19 cellular contexts compared by ENCODE assay signal in genomic region chr14:32430326-32430725, GRCh38.
DNase-seq lines count a peak whose midpoint lies in the region; ATAC-seq and TF ChIP-seq lines count a peak whose summit lies in the region.
"Had no signal": no experiment of that assay in that cellular context is flagged by ENCODE, and none has a peak within 500 bp of the region (broad histone marks: within the 10 kb centered on the region; RNA-seq: fewer than 3 reads in every experiment).

No MANE protein-coding gene starts in this region.

- H3K9me3 Mint-ChIP-seq in HFFc6 (no peaks in the 10 kb centered on the region), endodermal cell (no peaks in the 10 kb centered on the region)
- H3K9me3 Mint-ChIP-seq: central memory CD8-positive, alpha-beta T cell; nephron progenitor cell had no signal

- no peak for ATAC-seq in GM19035 (IDR thresholded peaks at IDR 0.05; ENCODE audit: unreplicated experiment)
- ATAC-seq: activated CD8-positive, alpha-beta T cell treated with anti-CD3 and anti-CD28 coated beads, Interleukin-2, amount 10 ng/mL, durations not matched to agents 7 days and 5 days; left lobe of liver had no signal

- H3K36me3 Mint-ChIP-seq in HFFc6 (ENCODE audit: low read depth), result no peaks in the 10 kb centered on the region
- H3K36me3 Mint-ChIP-seq in endodermal cell (ENCODE audit: low read depth), result no peaks in the 10 kb centered on the region

- no peak overlapping the region for H3K4me3 Mint-ChIP-seq in HFFc6
- no peak overlapping the region for H3K4me3 Mint-ChIP-seq in endodermal cell
- H3K4me3 Mint-ChIP-seq: activated CD8-positive, alpha-beta T cell treated with anti-CD3 and anti-CD28 coated beads, Interleukin-2, amount 10 ng/mL, durations not matched to agents 7 days and 5 days; central memory CD8-positive, alpha-beta T cell; nephron progenitor cell had no signal

- DNase-seq in Caki2 (ENCODE audit: low read depth) (peak; percentile 67), RPMI7951 (ENCODE audit: low read depth) (peak; percentile 69), caudate nucleus (lab: John Stamatoyannopoulos, UW) (no peak), mesendoderm (no peak), HFFc6 (no peak), HPDE6-E6E7 (ENCODE audit: extremely low spot score) (no peak), endodermal cell (no peak)
- DNase-seq: activated CD8-positive, alpha-beta T cell treated with anti-CD3 and anti-CD28 coated beads, Interleukin-2, amount 10 ng/mL, durations not matched to agents 7 days and 5 days; activated effector memory CD4-positive, alpha-beta T cell treated with anti-CD3 and anti-CD28 coated beads, Interleukin-2, amount 50 U/mL, for 16 hours; Karpas-422; NCI-H187; NCI-H748 treated with DMSO at 0.1 percent for 48 hours; nephron progenitor cell; SHP77; testis had no signal

- H3K56ac ChIP-seq in mesendoderm (ENCODE audit: low read length), result no peak overlapping the region

- no peaks in the 10 kb centered on the region for H3K79me1 ChIP-seq in mesendoderm (ENCODE audit: low read length)

- H3K4me2 ChIP-seq in mesendoderm (ENCODE audit: low read length), result no peak overlapping the region
- H3K4me2 ChIP-seq: hepatocyte had no signal

- H3K27ac Mint-ChIP-seq in HFFc6, result no peak overlapping the region
- H3K27ac Mint-ChIP-seq in endodermal cell, result no peak overlapping the region
- H3K27ac Mint-ChIP-seq: activated CD8-positive, alpha-beta T cell treated with anti-CD3 and anti-CD28 coated beads, Interleukin-2, amount 10 ng/mL, durations not matched to agents 7 days and 5 days; nephron progenitor cell had no signal

- H3K4me1 ChIP-seq in mesendoderm (ENCODE audit: control insufficient read depth, low read depth, low read length) (peaks cover 15% of the 10 kb centered on the region), endodermal cell (ENCODE audit: control insufficient read depth, insufficient read depth, low read length) (peaks cover 25% of the 10 kb centered on the region)

- no peaks in the 10 kb centered on the region for H3K79me2 ChIP-seq in mesendoderm (ENCODE audit: control insufficient read depth, insufficient read depth, low read length)
- H3K79me2 ChIP-seq: hepatocyte had no signal

- H3K27me3 ChIP-seq in mesendoderm (ENCODE audit: insufficient read depth, low read length, poor library complexity), result no peaks in the 10 kb centered on the region
- peaks cover 38% of the 10 kb centered on the region for H3K27me3 ChIP-seq in endodermal cell (ENCODE audit: control insufficient read depth, insufficient read depth, low read length, poor library complexity, severe bottlenecking)
- H3K27me3 ChIP-seq: hepatocyte, testis had no signal

- H3K23ac ChIP-seq in mesendoderm (ENCODE audit: low read length), result peak overlapping the region; percentile 69

- no CpG with 5 or more reads among the region's 4 CpGs for WGBS in mesendoderm (ENCODE audit: extremely low coverage, insufficient coverage, low lambda C conversion rate)
- 92 to 98% methylated on average over 3 to 4 of the region's 4 CpGs for WGBS in endodermal cell (ENCODE audit: insufficient coverage in 1 of 2, insufficient read length in 1 of 2), 2 experiments

- no peak overlapping the region for H4K5ac ChIP-seq in mesendoderm (ENCODE audit: low read length)

- H3K4me3 ChIP-seq in mesendoderm (ENCODE audit: low read length) (no peak overlapping the region), endodermal cell (ENCODE audit: low read length) (no peak overlapping the region)
- H3K4me3 ChIP-seq: hepatocyte, testis had no signal

- H3K9me3 ChIP-seq in endodermal cell (ENCODE audit: control insufficient read depth, low read length), result no peaks in the 10 kb centered on the region
- H3K9me3 ChIP-seq: testis had no signal

- no peak overlapping the region for H2AK5ac ChIP-seq in mesendoderm (ENCODE audit: low read length)

- H3K9ac ChIP-seq in mesendoderm (ENCODE audit: low read length), result no peak overlapping the region
- no peak overlapping the region for H3K9ac ChIP-seq in endodermal cell (ENCODE audit: extremely low read depth, low read length, poor library complexity, severe bottlenecking)

- no peak overlapping the region for H3K4ac ChIP-seq in mesendoderm (ENCODE audit: low read depth, low read length)

- H3K4me1 Mint-ChIP-seq in HFFc6 (ENCODE audit: low read depth), result peaks cover 31% of the 10 kb centered on the region
- peaks cover 60% of the 10 kb centered on the region for H3K4me1 Mint-ChIP-seq in endodermal cell
- H3K4me1 Mint-ChIP-seq: central memory CD8-positive, alpha-beta T cell had no signal

- H3K36me3 ChIP-seq in mesendoderm (ENCODE audit: control insufficient read depth, insufficient read depth, low read length), result no peaks in the 10 kb centered on the region
- H3K36me3 ChIP-seq in endodermal cell (ENCODE audit: control insufficient read depth, insufficient read depth, low read length), result no peaks in the 10 kb centered on the region

- H3K18ac ChIP-seq in mesendoderm (ENCODE audit: low read length), result no peak overlapping the region

- peak overlapping the region; percentile 67 for H2BK120ac ChIP-seq in mesendoderm (ENCODE audit: low read depth, low read length)

- no peak overlapping the region for H2BK5ac ChIP-seq in mesendoderm (ENCODE audit: low read length)

- peaks cover 6% of the 10 kb centered on the region; the same call in 1 of the 2 replicates for H3K27me3 Mint-ChIP-seq in HFFc6 (ENCODE audit: insufficient read depth)
- peaks cover 58% of the 10 kb centered on the region for H3K27me3 Mint-ChIP-seq in endodermal cell (ENCODE audit: insufficient read depth)
- H3K27me3 Mint-ChIP-seq: central memory CD8-positive, alpha-beta T cell had no signal

- in situ Hi-C loops in Caki2 (cut with HindIII; ENCODE audit: low pct_unique_long_range_greater_than_20kb, low sequenced_read_pairs), result no loop called here

- H4K8ac ChIP-seq in mesendoderm (ENCODE audit: low read depth, low read length), result no peak overlapping the region

- H3K27ac ChIP-seq in caudate nucleus (ENCODE audit: low read depth, low read length) (peak overlapping the region; percentile 14), mesendoderm (ENCODE audit: low read depth, low read length) (no peak overlapping the region), endodermal cell (ENCODE audit: low read depth, low read length) (no peak overlapping the region)
- H3K27ac ChIP-seq: hepatocyte, testis had no signal

- no peak overlapping the region for H2BK15ac ChIP-seq in mesendoderm (replicated peaks; ENCODE audit: low read depth)

- TF ChIP-seq CTCF in HFFc6 (IDR thresholded peaks at IDR 0.05) (no peak), endodermal cell (conservative IDR thresholded peaks at IDR 0.05) (no peak)

Comparison
In these comparisons a context has a peak if more than half of its experiments do, and no peak if none do; other contexts are left out.
1. DNase-seq: peak in Caki2 (single experiment) and RPMI7951 (single experiment); none in caudate nucleus (0 of 61), mesendoderm (single experiment), HFFc6 (single experiment), HPDE6-E6E7 (single experiment) and endodermal cell (single experiment).